14 cellular contexts compared by ENCODE assay signal in genomic region chr6:150939399-150939798, GRCh38.
DNase-seq lines count a peak whose midpoint lies in the region; ATAC-seq and TF ChIP-seq lines count a peak whose summit lies in the region.
"Had no signal": no experiment of that assay in that cellular context is flagged by ENCODE, and none has a peak within 500 bp of the region (broad histone marks: within the 10 kb centered on the region; RNA-seq: fewer than 3 reads in every experiment).

No MANE protein-coding gene starts in this region.

- no peak overlapping the region for H3K4me3 Mint-ChIP-seq in activated CD8-positive, alpha-beta T cell treated with anti-CD3 and anti-CD28 coated beads, Interleukin-2, amount 10 ng/mL, durations not matched to agents 7 days and 5 days
- H3K4me3 Mint-ChIP-seq in activated CD8-positive, alpha-beta T cell treated with anti-CD3 and anti-CD28 coated beads for 36 hours: no peak overlapping the region
- H3K4me3 Mint-ChIP-seq in mesothelial cell of epicardium: no peak overlapping the region
- H3K4me3 Mint-ChIP-seq in type B pancreatic cell: no peak overlapping the region
- H3K4me3 Mint-ChIP-seq: CD4-positive, CD25-positive, alpha-beta regulatory T cell had no signal

- H2AK5ac ChIP-seq in IMR-90 (ENCODE audit: low read depth, low read length): no peak overlapping the region

- peaks cover 41 to 57% of the 10 kb centered on the region in 2 experiments for H3K79me1 ChIP-seq in IMR-90 (ENCODE audit: low read depth in 1 of 2, low read length in 2 of 2)

- H3K27ac Mint-ChIP-seq in activated CD8-positive, alpha-beta T cell treated with anti-CD3 and anti-CD28 coated beads, Interleukin-2, amount 10 ng/mL, durations not matched to agents 7 days and 5 days: peak overlapping the region; percentile 54
- no peak overlapping the region for H3K27ac Mint-ChIP-seq in activated CD8-positive, alpha-beta T cell treated with anti-CD3 and anti-CD28 coated beads for 36 hours
- H3K27ac Mint-ChIP-seq in mesothelial cell of epicardium (peak overlapping the region; percentile 39), type B pancreatic cell (peak overlapping the region; percentile 34)

- in situ Hi-C loops in IMR-90 (cut with MboI; ENCODE audit: low sequenced_read_pairs): no loop called here

- no peak overlapping the region for H4K91ac ChIP-seq in IMR-90 (ENCODE audit: insufficient read depth, low read depth, low read length)

- no peaks in the 10 kb centered on the region for H3K9me3 ChIP-seq in IMR-90 (ENCODE audit: control insufficient read depth, insufficient read depth, low read length)
- H3K9me3 ChIP-seq: BLaER1 treated with 17β-estradiol and CSF1 and Interleukin-3, amounts not matched to agents 10 nM and 100 nM had no signal

- H4K20me1 ChIP-seq in IMR-90 (ENCODE audit: insufficient read depth, low read length): no peaks in the 10 kb centered on the region

- peak overlapping the region; percentile 26 for H2BK5ac ChIP-seq in IMR-90 (ENCODE audit: low read depth, low read length, poor library complexity, severe bottlenecking)

- H3K4me1 ChIP-seq in IMR-90 (ENCODE audit: control insufficient read depth, insufficient read depth, low read length): peaks cover 6% of the 10 kb centered on the region

- H4K5ac ChIP-seq in IMR-90 (ENCODE audit: low read depth, low read length): no peak overlapping the region

- WGBS in IMR-90 (ENCODE audit: extremely low coverage in 2 of 2, insufficient read length in 1 of 2), 2 experiments: no CpG with 5 or more reads among the region's 5 CpGs

- H3K14ac ChIP-seq in IMR-90 (replicated peaks; ENCODE audit: low read depth, low read length): no peak overlapping the region

- no peak overlapping the region for H3K18ac ChIP-seq in IMR-90 (ENCODE audit: low read depth, low read length)

- POLR2A ChIA-PET in activated CD8-positive, alpha-beta T cell treated with anti-CD3 and anti-CD28 coated beads, Interleukin-2, amount 10 ng/mL, durations not matched to agents 7 days and 5 days (lab: Charles Lee): no interaction called here
- POLR2A ChIA-PET in activated CD8-positive, alpha-beta T cell treated with anti-CD3 and anti-CD28 coated beads for 36 hours (lab: Charles Lee): no interaction called here
- POLR2A ChIA-PET in IMR-90 (lab: Charles Lee; ENCODE audit: unreplicated experiment): no interaction called here

- peaks cover 42% of the 10 kb centered on the region for H3K36me3 Mint-ChIP-seq in activated CD8-positive, alpha-beta T cell treated with anti-CD3 and anti-CD28 coated beads, Interleukin-2, amount 10 ng/mL, durations not matched to agents 7 days and 5 days (ENCODE audit: low read depth)
- peaks cover 66% of the 10 kb centered on the region for H3K36me3 Mint-ChIP-seq in activated CD8-positive, alpha-beta T cell treated with anti-CD3 and anti-CD28 coated beads for 36 hours (ENCODE audit: low read depth)
- H3K36me3 Mint-ChIP-seq in mesothelial cell of epicardium (peaks cover 52% of the 10 kb centered on the region), type B pancreatic cell (peaks cover 33% of the 10 kb centered on the region)

- no peak overlapping the region for H3K27ac ChIP-seq in IMR-90 (ENCODE audit: insufficient read depth, low read length)
- H3K27ac ChIP-seq: BLaER1 treated with 17β-estradiol and CSF1 and Interleukin-3, amounts not matched to agents 10 nM and 100 nM; GM23248 had no signal

- no peak overlapping the region for H2AK9ac ChIP-seq in IMR-90 (replicated peaks; ENCODE audit: low read depth, low read length, poor library complexity)

- no peak for TF ChIP-seq POLR2A in IMR-90 (IDR thresholded peaks at IDR 0.05; ENCODE audit: low read depth, low read length)

- CTCF ChIA-PET in activated CD8-positive, alpha-beta T cell treated with anti-CD3 and anti-CD28 coated beads, Interleukin-2, amount 10 ng/mL, durations not matched to agents 7 days and 5 days (lab: Charles Lee): interaction anchor here (1.4 kb wide), 1 partner anchor 47 kb away, joined by 3 read pairs; no protein-coding TSS in a partner anchor
- CTCF ChIA-PET in activated CD8-positive, alpha-beta T cell treated with anti-CD3 and anti-CD28 coated beads for 36 hours (lab: Charles Lee): interaction anchor here (2.1 kb wide), 1 partner anchor 47 kb away, joined by 4 read pairs; no protein-coding TSS in a partner anchor
- CTCF ChIA-PET in IMR-90 (lab: Yijun Ruan, JAX): no interaction called here

- no peak for TF ChIP-seq CTCF in activated CD8-positive, alpha-beta T cell treated with anti-CD3 and anti-CD28 coated beads for 36 hours (IDR thresholded peaks at IDR 0.05)
- TF ChIP-seq CTCF in IMR-90 (conservative IDR thresholded peaks at IDR 0.05; ENCODE audit: low read depth, low read length) (no peak), mesothelial cell of epicardium (IDR thresholded peaks at IDR 0.05; ENCODE audit: unreplicated experiment) (no peak), type B pancreatic cell (conservative IDR thresholded peaks at IDR 0.05) (no peak)

- H3K27me3 Mint-ChIP-seq in activated CD8-positive, alpha-beta T cell treated with anti-CD3 and anti-CD28 coated beads, Interleukin-2, amount 10 ng/mL, durations not matched to agents 7 days and 5 days (ENCODE audit: low read depth): no peaks in the 10 kb centered on the region
- H3K27me3 Mint-ChIP-seq in activated CD8-positive, alpha-beta T cell treated with anti-CD3 and anti-CD28 coated beads for 36 hours: no peaks in the 10 kb centered on the region
- no peaks in the 10 kb centered on the region for H3K27me3 Mint-ChIP-seq in mesothelial cell of epicardium (ENCODE audit: low read depth)
- H3K27me3 Mint-ChIP-seq in type B pancreatic cell: no peaks in the 10 kb centered on the region
- H3K27me3 Mint-ChIP-seq: CD4-positive, CD25-positive, alpha-beta regulatory T cell had no signal

- intact Hi-C loops in activated CD8-positive, alpha-beta T cell treated with anti-CD3 and anti-CD28 coated beads for 36 hours (cut with micrococcal nuclease): no loop called here
- intact Hi-C loops in IMR-90 (cut with micrococcal nuclease) (no loop called here), cardiac septum (cut with DNase I) (no loop called here)

- no peak overlapping the region for H3K4ac ChIP-seq in IMR-90 (ENCODE audit: low read depth, low read length)

- H3K36me3 ChIP-seq in IMR-90 (ENCODE audit: control insufficient read depth, insufficient read depth, low read length): peaks cover 59% of the 10 kb centered on the region

- H3K27me3 ChIP-seq in IMR-90 (ENCODE audit: control insufficient read depth, insufficient read depth, low read length): no peaks in the 10 kb centered on the region
- H3K27me3 ChIP-seq: BLaER1 treated with 17β-estradiol and CSF1 and Interleukin-3, amounts not matched to agents 10 nM and 100 nM had no signal

- no peak for TF ChIP-seq RAD21 in IMR-90 (IDR thresholded peaks at IDR 0.05; ENCODE audit: low read length)

- no peak overlapping the region for H2AFZ ChIP-seq in IMR-90 (replicated peaks; ENCODE audit: low read length, poor library complexity)
- H2AFZ ChIP-seq: GM23248 had no signal

- no peak overlapping the region for H3K4me3 ChIP-seq in IMR-90 (ENCODE audit: insufficient read depth, low read depth, low read length)
- H3K4me3 ChIP-seq: BLaER1 treated with 17β-estradiol and CSF1 and Interleukin-3, amounts not matched to agents 10 nM and 100 nM; GM23248 had no signal

- H4K8ac ChIP-seq in IMR-90 (ENCODE audit: low read depth in 2 of 2, low read length in 2 of 2): no peak overlapping the region

- no peak overlapping the region for H3K23ac ChIP-seq in IMR-90 (ENCODE audit: low read depth, low read length)

- H3K4me1 Mint-ChIP-seq in activated CD8-positive, alpha-beta T cell treated with anti-CD3 and anti-CD28 coated beads, Interleukin-2, amount 10 ng/mL, durations not matched to agents 7 days and 5 days (ENCODE audit: low read depth): no peaks in the 10 kb centered on the region
- H3K4me1 Mint-ChIP-seq in activated CD8-positive, alpha-beta T cell treated with anti-CD3 and anti-CD28 coated beads for 36 hours (ENCODE audit: low read depth): no peaks in the 10 kb centered on the region
- peaks cover 10% of the 10 kb centered on the region for H3K4me1 Mint-ChIP-seq in mesothelial cell of epicardium
- H3K4me1 Mint-ChIP-seq in type B pancreatic cell (ENCODE audit: unreplicated experiment): peaks cover 5% of the 10 kb centered on the region

- no peak overlapping the region for H3K56ac ChIP-seq in IMR-90 (ENCODE audit: extremely low read depth, insufficient read depth, low read length)

- dilution Hi-C loops in IMR-90 (cut with HindIII; ENCODE audit: low sequenced_read_pairs, unreplicated experiment): no loop called here

- H2BK120ac ChIP-seq in IMR-90 (ENCODE audit: low read depth, low read length): no peak overlapping the region

- no peak for DNase-seq in activated CD8-positive, alpha-beta T cell treated with anti-CD3 and anti-CD28 coated beads, Interleukin-2, amount 10 ng/mL, durations not matched to agents 7 days and 5 days
- no peak for DNase-seq in activated CD8-positive, alpha-beta T cell treated with anti-CD3 and anti-CD28 coated beads for 36 hours
- no peak for DNase-seq in IMR-90
- DNase-seq in mesothelial cell of epicardium (ENCODE audit: low spot score in 2 of 2, unreplicated experiment in 2 of 2): no peak
- DNase-seq in type B pancreatic cell (ENCODE audit: extremely low spot score, unreplicated experiment): no peak
- DNase-seq in DMS53 treated with DMSO at 0.1 percent for 48 hours (lab: John Stamatoyannopoulos, UW; ENCODE audit: unreplicated experiment): no peak
- no peak for DNase-seq in cardiac septum (ENCODE audit: low spot score)
- DNase-seq: ACHN; CD4-positive, CD25-positive, alpha-beta regulatory T cell; DMS53; GM23248; H7 had no signal

- H2BK15ac ChIP-seq in IMR-90 (ENCODE audit: low read depth, low read length): no peak overlapping the region

- BruUV-seq in IMR-90 (replicated peaks; lab: Mats Ljungman, UMichigan): no TSS peak

- ATAC-seq in activated CD8-positive, alpha-beta T cell treated with anti-CD3 and anti-CD28 coated beads, Interleukin-2, amount 10 ng/mL, durations not matched to agents 7 days and 5 days: no peak
- no peak for ATAC-seq in activated CD8-positive, alpha-beta T cell treated with anti-CD3 and anti-CD28 coated beads for 36 hours
- no peak for ATAC-seq in IMR-90 (ENCODE audit: low read depth)
- ATAC-seq in HG03571 (IDR thresholded peaks at IDR 0.05; ENCODE audit: unreplicated experiment): no peak

- no peak overlapping the region for H3K9ac ChIP-seq in IMR-90 (ENCODE audit: low read depth, low read length)
- H3K9ac ChIP-seq: BLaER1 treated with 17β-estradiol and CSF1 and Interleukin-3, amounts not matched to agents 10 nM and 100 nM; GM23248 had no signal

- H3K9me1 ChIP-seq in IMR-90 (ENCODE audit: insufficient read depth, low read length): peaks cover 23% of the 10 kb centered on the region

- H2BK20ac ChIP-seq in IMR-90 (ENCODE audit: low read depth, low read length): no peak overlapping the region

- no peaks in the 10 kb centered on the region for H3K9me3 Mint-ChIP-seq in activated CD8-positive, alpha-beta T cell treated with anti-CD3 and anti-CD28 coated beads, Interleukin-2, amount 10 ng/mL, durations not matched to agents 7 days and 5 days (ENCODE audit: insufficient read depth)
- H3K9me3 Mint-ChIP-seq in activated CD8-positive, alpha-beta T cell treated with anti-CD3 and anti-CD28 coated beads for 36 hours: no peaks in the 10 kb centered on the region
- H3K9me3 Mint-ChIP-seq in mesothelial cell of epicardium (peaks cover 5% of the 10 kb centered on the region), type B pancreatic cell (no peaks in the 10 kb centered on the region)

- no peak overlapping the region for H3K4me2 ChIP-seq in IMR-90 (ENCODE audit: low read depth, low read length)
- H3K4me2 ChIP-seq: BLaER1 treated with 17β-estradiol and CSF1 and Interleukin-3, amounts not matched to agents 10 nM and 100 nM had no signal
